9 cellular contexts compared by ENCODE assay signal in the genomic region with DNA sequence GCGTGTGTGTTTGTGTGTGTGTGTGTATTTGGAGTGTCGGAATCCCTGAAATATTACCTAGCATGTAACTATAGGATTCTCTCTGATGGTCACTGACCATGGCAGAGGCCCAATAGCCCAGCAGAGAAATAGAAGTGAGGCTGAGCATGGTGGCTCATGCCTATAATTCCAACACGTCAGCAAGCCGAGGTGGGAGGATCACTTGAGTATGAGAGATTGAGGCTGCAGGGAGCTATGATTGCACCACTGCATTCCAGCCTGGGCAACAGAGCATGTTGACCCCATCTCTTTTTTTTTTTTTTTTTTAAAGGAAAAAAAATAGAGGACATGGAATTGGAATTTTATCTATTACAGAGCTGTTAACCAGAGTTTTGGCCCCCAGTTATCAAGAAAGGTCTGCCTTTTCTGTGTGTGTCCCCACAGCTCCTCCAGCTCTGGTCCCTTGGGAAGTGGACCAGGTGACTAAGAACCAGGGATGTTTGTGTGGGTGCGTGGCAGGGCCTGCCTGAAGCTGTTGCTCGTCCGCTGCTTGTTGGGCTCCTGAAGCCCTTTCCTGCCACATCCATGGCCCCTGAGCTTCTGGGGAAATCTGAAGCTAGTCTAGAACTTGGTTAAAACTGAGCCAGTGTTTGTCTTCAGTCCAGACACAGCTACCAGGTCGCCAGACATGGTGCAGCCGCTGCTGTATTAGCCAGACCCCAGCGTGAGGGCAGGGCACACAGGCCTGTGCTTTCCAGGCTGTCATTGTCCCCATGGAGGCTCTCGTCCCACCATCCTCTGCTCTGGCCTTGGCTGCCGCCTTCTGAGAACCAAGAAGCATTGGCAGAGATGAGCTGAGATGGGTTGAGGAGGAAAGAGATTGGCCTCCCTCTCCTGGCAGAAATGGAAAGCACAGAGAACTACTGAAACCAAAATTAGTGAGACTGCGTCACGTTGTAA. TPM values are rescaled to one million over a fixed set of nuclear protein-coding genes. Genes with fewer than 3 reads are reported as not detected.
DNase-seq lines count a peak whose midpoint lies in the region; ATAC-seq and TF ChIP-seq lines count a peak whose summit lies in the region.
"Had no signal": no experiment of that assay in that cellular context is flagged by ENCODE, and none has a peak within 500 bp of the region (broad histone marks: within the 10 kb centered on the region; RNA-seq: fewer than 3 reads in every experiment).

No MANE protein-coding gene starts in this region.

- ATAC-seq in left ventricle myocardium superior = peak; percentile 91
- peak; percentile 76 to 90 for ATAC-seq in gastrocnemius medialis
- no peak for ATAC-seq in HG03521 (IDR thresholded peaks at IDR 0.05; ENCODE audit: unreplicated experiment)

- in situ Hi-C loops in ACHN (cut with HindIII; ENCODE audit: low pct_ligation_motif_present, low pct_unique_long_range_greater_than_20kb, low sequenced_read_pairs) (no loop called here), KBM-7 (cut with MboI; ENCODE audit: low pct_unique_long_range_greater_than_20kb, low sequenced_read_pairs) (no loop called here), gastrocnemius medialis (cut with MboI; ENCODE audit: low sequenced_read_pairs in 4 of 4) (loop anchor here in 2 of 4 donors (10.0 to 25.0 kb wide), 2 partner anchors 135 to 138 kb away; a partner anchor contains a TSS)

- H3K27ac ChIP-seq in gastrocnemius medialis = no peak overlapping the region

- TF ChIP-seq CTCF in WI38 (IDR thresholded peaks at IDR 0.05; ENCODE audit: low read depth, low read length) = peak; percentile 51; the same call in 1 of the 2 replicates
- TF ChIP-seq CTCF in gastrocnemius medialis (IDR thresholded peaks at IDR 0.05 in 4 of 5, conservative IDR thresholded peaks at IDR 0.05 in 1 of 5) = peak; percentile 45 to 69 (median 63)
- TF ChIP-seq CTCF in GM20000 (IDR thresholded peaks at IDR 0.05; ENCODE audit: extremely low read depth, missing control alignments) = no peak

- H3K27me3 ChIP-seq in gastrocnemius medialis = no peaks in the 10 kb centered on the region

- no peaks in the 10 kb centered on the region for H3K4me1 ChIP-seq in gastrocnemius medialis

- intact Hi-C loops in left ventricle myocardium superior (cut with micrococcal nuclease) = no loop called here
- intact Hi-C loops in gastrocnemius medialis (cut with DNase I; ENCODE audit: low total_unique reads) = loop anchor here (1.0 to 5.0 kb wide), 3 partner anchors 60 to 130 kb away; a partner anchor contains a TSS

- DNase-seq in ACHN (peak; percentile 68), KBM-7 (peak; percentile 58), left ventricle myocardium superior (peak; percentile 65), gastrocnemius medialis (peak; percentile 18 to 39), GM20000 (ENCODE audit: low spot score) (no peak)
- DNase-seq in activated CD4-positive, alpha-beta T cell treated with anti-CD3 and anti-CD28 coated beads, Interleukin-2, amount 50 U/mL, for 48 hours = no peak
- DNase-seq: activated naive CD8-positive, alpha-beta T cell treated with anti-CD3 and anti-CD28 coated beads, Interleukin-2, amount 10 ng/mL, durations not matched to agents 7 days and 5 days had no signal

- no peaks in the 10 kb centered on the region for H3K9me3 ChIP-seq in gastrocnemius medialis

- H3K4me3 ChIP-seq in WI38 (ENCODE audit: low read depth, low read length) = no peak overlapping the region
- peak overlapping the region in 1 of 4 donors; percentile 9 for H3K4me3 ChIP-seq in gastrocnemius medialis

- H3K36me3 ChIP-seq in gastrocnemius medialis = no peaks in the 10 kb centered on the region

- no peak for TF ChIP-seq POLR2A in gastrocnemius medialis (IDR thresholded peaks at IDR 0.05)

RNA-seq across cellular contexts. Expression of a gene that starts 25.5 kb away (rescaled TPM):
- total RNA-seq in left ventricle myocardium superior = 0.32 TPM
- total RNA-seq in gastrocnemius medialis = not detected
- total RNA-seq: activated naive CD8-positive, alpha-beta T cell treated with anti-CD3 and anti-CD28 coated beads, Interleukin-2, amount 10 ng/mL, durations not matched to agents 7 days and 5 days had no signal

RNA-seq across cellular contexts. Expression of a gene that starts 58.8 kb away (rescaled TPM):
- total RNA-seq in left ventricle myocardium superior = 54.9 TPM
- total RNA-seq in gastrocnemius medialis = 10 to 100 TPM; 17.3 to 49.6 (median 34.5) TPM
- total RNA-seq: activated naive CD8-positive, alpha-beta T cell treated with anti-CD3 and anti-CD28 coated beads, Interleukin-2, amount 10 ng/mL, durations not matched to agents 7 days and 5 days had no signal

Comparison
In these comparisons a context has a peak if more than half of its experiments do, and no peak if none do; other contexts are left out.
1. DNase-seq: peak in ACHN (single experiment), KBM-7 (single experiment), left ventricle myocardium superior (single experiment) and gastrocnemius medialis (2 of 2); none in GM20000 (single experiment) and activated CD4-positive, alpha-beta T cell treated with anti-CD3 and anti-CD28 coated beads, Interleukin-2, amount 50 U/mL, for 48 hours (0 of 2).